21 cellular contexts compared by ENCODE assay signal in genomic region chr16:46762583-46762982, GRCh38. TPM values are rescaled to one million over a fixed set of nuclear protein-coding genes. Genes with fewer than 3 reads are reported as not detected.
A peak's percentile ranks its signal among the peaks of the same experiment; 100 is the strongest.
DNase-seq lines count a peak whose midpoint lies in the region; ATAC-seq and TF ChIP-seq lines count a peak whose summit lies in the region.
"Had no signal": no experiment of that assay in that cellular context is flagged by ENCODE, and none has a peak within 500 bp of the region (broad histone marks: within the 10 kb centered on the region; RNA-seq: fewer than 3 reads in every experiment).

No MANE protein-coding gene starts in this region.

- BruUV-seq in IMR-90 (replicated peaks; lab: Mats Ljungman, UMichigan): no TSS peak

- no peak overlapping the region for H4K91ac ChIP-seq in IMR-90 (ENCODE audit: insufficient read depth, low read depth, low read length)

- H3K4me1 ChIP-seq in heart left ventricle (peaks cover 0 to 26% (median 3%) of the 10 kb centered on the region in 12 donors), IMR-90 (ENCODE audit: control insufficient read depth, insufficient read depth, low read length) (peaks cover 4% of the 10 kb centered on the region; the same call in 1 of the 2 replicates), psoas muscle (peaks cover 16% of the 10 kb centered on the region)

- H2AK5ac ChIP-seq in IMR-90 (ENCODE audit: low read depth, low read length): no peak overlapping the region

- DNase-seq in heart left ventricle (no peak), cardiac septum (ENCODE audit: low spot score) (no peak), IMR-90 (no peak), psoas muscle (no peak), NCI-H1048 (lab: John Stamatoyannopoulos, UW) (no peak)
- DNase-seq: activated CD4-positive, alpha-beta T cell treated with anti-CD3 and anti-CD28 coated beads, Interleukin-2, amount 50 U/mL, for 1 hour; activated naive CD8-positive, alpha-beta T cell treated with anti-CD3 and anti-CD28 coated beads for 36 hours; CD4-positive, alpha-beta T cell; effector memory CD4-positive, alpha-beta T cell; H7; NCI-H187; NCI-H82; stimulated activated CD4-positive, alpha-beta T cell treated with anti-CD3 and anti-CD28 coated beads, Interleukin-4, amount 100 ng/mL, for 1 hour; stomach; T-helper 17 cell had no signal

- ATAC-seq in heart left ventricle (no peak), IMR-90 (ENCODE audit: low read depth) (no peak), psoas muscle (peak in 1 of 4 donors; percentile 2), HG03457 (IDR thresholded peaks at IDR 0.05; ENCODE audit: unreplicated experiment) (no peak), GM18511 (IDR thresholded peaks at IDR 0.05; ENCODE audit: unreplicated experiment) (no peak)
- ATAC-seq: activated T-helper 17 cell treated with anti-CD3 and anti-CD28 coated beads, Interleukin-2, amount 50 U/mL, for 72 hours; T-helper 17 cell had no signal

- no peaks in the 10 kb centered on the region for H4K20me1 ChIP-seq in IMR-90 (ENCODE audit: insufficient read depth, low read length)

- no peak overlapping the region for H3K23ac ChIP-seq in IMR-90 (ENCODE audit: low read depth, low read length)

- no peaks in the 10 kb centered on the region for H3K79me1 ChIP-seq in IMR-90 (ENCODE audit: low read depth in 1 of 2, low read length in 2 of 2)

- H3K9ac ChIP-seq in IMR-90 (ENCODE audit: low read depth, low read length): no peak overlapping the region

- POLR2A ChIA-PET in IMR-90 (lab: Charles Lee; ENCODE audit: unreplicated experiment): no interaction called here

- H3K14ac ChIP-seq in IMR-90 (replicated peaks; ENCODE audit: low read depth, low read length): no peak overlapping the region

- no peak overlapping the region for H2AFZ ChIP-seq in IMR-90 (replicated peaks; ENCODE audit: low read length, poor library complexity)
- H2AFZ ChIP-seq: PC-9 had no signal

- H3K56ac ChIP-seq in IMR-90 (ENCODE audit: extremely low read depth, insufficient read depth, low read length): no peak overlapping the region

- in situ Hi-C loops in IMR-90 (cut with MboI; ENCODE audit: low sequenced_read_pairs): no loop called here

- H3K36me3 ChIP-seq in heart left ventricle (no peaks in the 10 kb centered on the region), IMR-90 (ENCODE audit: control insufficient read depth, insufficient read depth, low read length) (no peaks in the 10 kb centered on the region), psoas muscle (ENCODE audit: insufficient read depth in 1 of 2, low read depth in 1 of 2) (no peaks in the 10 kb centered on the region)
- H3K36me3 ChIP-seq: SJCRH30, stomach had no signal

- H2BK5ac ChIP-seq in IMR-90 (ENCODE audit: low read depth, low read length, poor library complexity, severe bottlenecking): no peak overlapping the region

- no peak overlapping the region for H3K4me2 ChIP-seq in IMR-90 (ENCODE audit: low read depth, low read length)
- H3K4me2 ChIP-seq: PC-9 had no signal

- no peak overlapping the region for H4K5ac ChIP-seq in IMR-90 (ENCODE audit: low read depth, low read length)

- CTCF ChIA-PET in IMR-90 (lab: Yijun Ruan, JAX): no interaction called here

- WGBS in heart left ventricle, 4 donors: 42 to 52% (median 50%) methylated on average over 3 of the region's 3 CpGs
- WGBS in IMR-90 (ENCODE audit: extremely low coverage in 2 of 2, insufficient read length in 1 of 2), 2 experiments: no CpG with 5 or more reads among the region's 3 CpGs
- 50 to 66% (median 60%) methylated on average over 3 of the region's 3 CpGs for WGBS in psoas muscle, 3 donors

- H3K9me3 ChIP-seq in heart left ventricle: no peaks in the 10 kb centered on the region
- no peaks in the 10 kb centered on the region for H3K9me3 ChIP-seq in IMR-90 (ENCODE audit: control insufficient read depth, insufficient read depth, low read length)
- no peaks in the 10 kb centered on the region for H3K9me3 ChIP-seq in psoas muscle
- H3K9me3 ChIP-seq: SJCRH30, stomach had no signal

- H3K18ac ChIP-seq in IMR-90 (ENCODE audit: low read depth, low read length): no peak overlapping the region

- intact Hi-C loops in heart left ventricle (cut with DNase I): loop anchor here in 2 of 10 donors (5.0 kb wide), 2 partner anchors 35 to 50 kb away; no protein-coding TSS in a partner anchor
- intact Hi-C loops in cardiac septum (cut with DNase I): no loop called here
- intact Hi-C loops in IMR-90 (cut with micrococcal nuclease): no loop called here
- intact Hi-C loops in psoas muscle (cut with DNase I): no loop called here

- H3K27me3 ChIP-seq in heart left ventricle (peaks cover 0 to 9% (median 0%) of the 10 kb centered on the region in 9 donors), IMR-90 (ENCODE audit: control insufficient read depth, insufficient read depth, low read length) (peaks cover 5% of the 10 kb centered on the region; the same call in 1 of the 2 replicates), psoas muscle (ENCODE audit: insufficient read depth in 3 of 3, low read length in 2 of 3) (no peaks in the 10 kb centered on the region)
- H3K27me3 ChIP-seq: SJCRH30 had no signal

- no peak for TF ChIP-seq POLR2A in heart left ventricle (IDR thresholded peaks at IDR 0.05)
- no peak for TF ChIP-seq POLR2A in IMR-90 (IDR thresholded peaks at IDR 0.05; ENCODE audit: low read depth, low read length)

- no peak overlapping the region for H2AK9ac ChIP-seq in IMR-90 (replicated peaks; ENCODE audit: low read depth, low read length, poor library complexity)

- 0 out of 2 replicates have a peak, but pooled peaks cover 3% of the 10 kb centered on the region for H3K9me1 ChIP-seq in IMR-90 (ENCODE audit: insufficient read depth, low read length)

- TF ChIP-seq CTCF in heart left ventricle (IDR thresholded peaks at IDR 0.05) (no peak), IMR-90 (conservative IDR thresholded peaks at IDR 0.05; ENCODE audit: low read depth, low read length) (no peak), VCaP (conservative IDR thresholded peaks at IDR 0.05) (no peak), psoas muscle (IDR thresholded peaks at IDR 0.05) (no peak)

- H4K8ac ChIP-seq in IMR-90 (ENCODE audit: low read depth in 2 of 2, low read length in 2 of 2): no peak overlapping the region

- no peak overlapping the region for H2BK20ac ChIP-seq in IMR-90 (ENCODE audit: low read depth, low read length)

- H3K4ac ChIP-seq in IMR-90 (ENCODE audit: low read depth, low read length): no peak overlapping the region

- no peak for TF ChIP-seq RAD21 in IMR-90 (IDR thresholded peaks at IDR 0.05; ENCODE audit: low read length)

- no peak overlapping the region for H2BK15ac ChIP-seq in IMR-90 (ENCODE audit: low read depth, low read length)

- no peak overlapping the region for H2BK120ac ChIP-seq in IMR-90 (ENCODE audit: low read depth, low read length)

- dilution Hi-C loops in IMR-90 (cut with HindIII; ENCODE audit: low sequenced_read_pairs, unreplicated experiment): no loop called here

- peak overlapping the region; percentile 23 to 60 (median 48) for H3K4me3 ChIP-seq in heart left ventricle
- no peak overlapping the region for H3K4me3 ChIP-seq in IMR-90 (ENCODE audit: insufficient read depth, low read depth, low read length)
- H3K4me3 ChIP-seq in psoas muscle: peak overlapping the region; percentile 59
- H3K4me3 ChIP-seq: PC-9, SJCRH30, stomach had no signal

- H3K27ac ChIP-seq in heart left ventricle: peak overlapping the region; percentile 35 to 90 (median 76)
- H3K27ac ChIP-seq in IMR-90 (ENCODE audit: insufficient read depth, low read length): no peak overlapping the region
- H3K27ac ChIP-seq in VCaP: peak overlapping the region; percentile 31; the same call in 1 of the 2 replicates
- H3K27ac ChIP-seq in psoas muscle: peak overlapping the region; percentile 80
- H3K27ac ChIP-seq: PC-9, SJCRH30, stomach had no signal

TF ChIP-seq in IMR-90, 13 proteins besides CTCF, POLR2A, EP300 and RAD21:
- TF ChIP-seq FOS (IDR thresholded peaks at IDR 0.05; ENCODE audit: low read depth, low read length) (peak; percentile 14; the same call in 1 of the 2 replicates), RCOR1 (IDR thresholded peaks at IDR 0.05; ENCODE audit: insufficient replicate concordance, low read length) (no peak)
TF ChIP-seq in IMR-90: peak in this region for 1.

RNA-seq across cellular contexts. Expression of gene MYLK3, which starts 14.4 kb away (rescaled TPM):
- total RNA-seq in heart left ventricle: 100 to 1,000 TPM; 169 to 374 (median 257) TPM
- 100 to 1,000 TPM in 1 of 2 donors, 10 to 100 TPM in 1; 76.4 to 133 TPM for polyA plus RNA-seq in heart left ventricle
- total RNA-seq in cardiac septum: 150 TPM
- under 0.01 TPM in 2 replicates for total RNA-seq in IMR-90 (2012; rRNA removed)
- 0.03 and 0.17 TPM in 2 replicates for polyA plus RNA-seq in IMR-90 (2012; rRNA removed)
- 0.01 TPM in 2 replicates for polyA plus RNA-seq in IMR-90 (2012; cell fraction: cytosol; rRNA removed)
- 0.10 and 0.12 TPM in 2 replicates for polyA plus RNA-seq in IMR-90 (2012; cell fraction: nucleus; rRNA removed; ENCODE audit: low replicate concordance)
- total RNA-seq in psoas muscle: 10 to 100 TPM; 13.2 to 41.1 (median 36.6) TPM
- polyA plus RNA-seq in psoas muscle: 1 to 10 TPM; 1.4 to 6.8 (median 5.4) TPM
- total RNA-seq: T-helper 17 cell had no signal

Comparison
In these comparisons a context has a peak if more than half of its experiments do, and no peak if none do; other contexts are left out.
1. RNA of gene MYLK3, which starts 14.4 kb away (total RNA-seq): 169 to 374 TPM in heart left ventricle, 150 TPM in cardiac septum (single experiment) and 13.2 to 41.1 TPM in psoas muscle; under 0.01 TPM in IMR-90; every median in the first group is over 10 times any median in the second.